ENCODE assay signal across 18 cellular contexts in genomic region chrX:22060952-22061351, GRCh38. TPM values are rescaled to one million over a fixed set of nuclear protein-coding genes. Genes with fewer than 3 reads are reported as not detected.
DNase-seq lines count a peak whose midpoint lies in the region; ATAC-seq and TF ChIP-seq lines count a peak whose summit lies in the region.
"Had no signal": no experiment of that assay in that cellular context is flagged by ENCODE, and none has a peak within 500 bp of the region (broad histone marks: within the 10 kb centered on the region; RNA-seq: fewer than 3 reads in every experiment).

No MANE protein-coding gene starts in this region.

- H3K4me3 Mint-ChIP-seq in T-helper 2 cell treated with Interferon-gamma antibody and Interleukin-4, amounts not matched to agents 5 μg/mL and 100 μg/mL, for 36 hours = no peak overlapping the region
- H3K4me3 Mint-ChIP-seq in Calu3 (ENCODE audit: low read depth, unreplicated experiment) = peak overlapping the region; percentile 1
- peak overlapping the region; percentile 56 for H3K4me3 Mint-ChIP-seq in activated T-helper 17 cell treated with anti-CD3 and anti-CD28 coated beads, Interleukin-2, amount 50 U/mL, for 72 hours
- H3K4me3 Mint-ChIP-seq in endodermal cell = no peak overlapping the region
- no peak overlapping the region for H3K4me3 Mint-ChIP-seq in CD14-positive monocyte
- H3K4me3 Mint-ChIP-seq: CD4-positive, alpha-beta memory T cell had no signal

- peaks cover 18% of the 10 kb centered on the region for H3K4me1 Mint-ChIP-seq in T-helper 2 cell treated with Interferon-gamma antibody and Interleukin-4, amounts not matched to agents 5 μg/mL and 100 μg/mL, for 36 hours (ENCODE audit: low read depth)
- H3K4me1 Mint-ChIP-seq in Calu3 (ENCODE audit: low read depth, unreplicated experiment) (peaks cover 33% of the 10 kb centered on the region), endodermal cell (peaks cover 2% of the 10 kb centered on the region), CD14-positive monocyte (peaks cover 5% of the 10 kb centered on the region)
- peaks cover 12% of the 10 kb centered on the region for H3K4me1 Mint-ChIP-seq in activated T-helper 17 cell treated with anti-CD3 and anti-CD28 coated beads, Interleukin-2, amount 50 U/mL, for 72 hours

- H2AFZ ChIP-seq in hepatocyte = no peak overlapping the region

- BruUV-seq in Calu3 (replicated peaks; lab: Mats Ljungman, UMichigan) = no TSS peak

- no peaks in the 10 kb centered on the region for H3K36me3 Mint-ChIP-seq in T-helper 2 cell treated with Interferon-gamma antibody and Interleukin-4, amounts not matched to agents 5 μg/mL and 100 μg/mL, for 36 hours (ENCODE audit: low read depth)
- H3K36me3 Mint-ChIP-seq in Calu3 (ENCODE audit: insufficient read depth, unreplicated experiment) (no peaks in the 10 kb centered on the region), endodermal cell (ENCODE audit: low read depth) (no peaks in the 10 kb centered on the region), CD14-positive monocyte (no peaks in the 10 kb centered on the region)
- no peaks in the 10 kb centered on the region for H3K36me3 Mint-ChIP-seq in activated T-helper 17 cell treated with anti-CD3 and anti-CD28 coated beads, Interleukin-2, amount 50 U/mL, for 72 hours (ENCODE audit: low read depth)
- H3K36me3 Mint-ChIP-seq: CD4-positive, alpha-beta memory T cell had no signal

- intact Hi-C loops in Calu3 (cut with micrococcal nuclease; ENCODE audit: unreplicated experiment) = no loop called here
- intact Hi-C loops in CD14-positive monocyte (cut with micrococcal nuclease) = no loop called here

- H3K27ac Mint-ChIP-seq in T-helper 2 cell treated with Interferon-gamma antibody and Interleukin-4, amounts not matched to agents 5 μg/mL and 100 μg/mL, for 36 hours = peak overlapping the region; percentile 41
- H3K27ac Mint-ChIP-seq in Calu3 (ENCODE audit: unreplicated experiment) (peak overlapping the region; percentile 45), endodermal cell (no peak overlapping the region), CD14-positive monocyte (no peak overlapping the region)
- H3K27ac Mint-ChIP-seq in activated T-helper 17 cell treated with anti-CD3 and anti-CD28 coated beads, Interleukin-2, amount 50 U/mL, for 72 hours = peak overlapping the region; percentile 83
- H3K27ac Mint-ChIP-seq: CD4-positive, alpha-beta memory T cell had no signal

- H3K9ac ChIP-seq in endodermal cell (ENCODE audit: extremely low read depth, low read length, poor library complexity, severe bottlenecking) = no peak overlapping the region

- H3K9me2 ChIP-seq in hepatocyte (replicated peaks; ENCODE audit: insufficient read depth) = no peaks in the 10 kb centered on the region

- ATAC-seq in activated T-helper 17 cell treated with anti-CD3 and anti-CD28 coated beads, Interleukin-2, amount 50 U/mL, for 72 hours (replicated peaks) = peak; percentile 28
- ATAC-seq in GM19463 (IDR thresholded peaks at IDR 0.05; ENCODE audit: unreplicated experiment) = no peak

- H3K4me2 ChIP-seq in hepatocyte = no peak overlapping the region

- H3K27ac ChIP-seq in hepatocyte (peak overlapping the region; percentile 53), endodermal cell (ENCODE audit: low read depth, low read length) (no peak overlapping the region)
- H3K27ac ChIP-seq: colonic mucosa, neutrophil, SK-N-MC had no signal

- H3K36me3 ChIP-seq in hepatocyte (replicated peaks; ENCODE audit: insufficient read depth, low read depth) = no peaks in the 10 kb centered on the region
- H3K36me3 ChIP-seq in endodermal cell (ENCODE audit: control insufficient read depth, insufficient read depth, low read length) = no peaks in the 10 kb centered on the region
- H3K36me3 ChIP-seq: colonic mucosa, neutrophil had no signal

- no peak overlapping the region for H3K4me3 ChIP-seq in hepatocyte
- no peak overlapping the region for H3K4me3 ChIP-seq in endodermal cell (ENCODE audit: low read length)
- H3K4me3 ChIP-seq: colonic mucosa, mucosa of descending colon, SK-N-MC had no signal

- H4K20me1 ChIP-seq in hepatocyte (ENCODE audit: insufficient read depth, poor library complexity, severe bottlenecking) = no peaks in the 10 kb centered on the region

- no peaks in the 10 kb centered on the region for H3K9me3 Mint-ChIP-seq in T-helper 2 cell treated with Interferon-gamma antibody and Interleukin-4, amounts not matched to agents 5 μg/mL and 100 μg/mL, for 36 hours
- H3K9me3 Mint-ChIP-seq in Calu3 (ENCODE audit: low read depth, unreplicated experiment) = no peaks in the 10 kb centered on the region
- no peaks in the 10 kb centered on the region for H3K9me3 Mint-ChIP-seq in activated T-helper 17 cell treated with anti-CD3 and anti-CD28 coated beads, Interleukin-2, amount 50 U/mL, for 72 hours
- no peaks in the 10 kb centered on the region for H3K9me3 Mint-ChIP-seq in endodermal cell
- peaks cover 0 to 2% (median 0%) of the 10 kb centered on the region in 7 donors for H3K9me3 Mint-ChIP-seq in CD14-positive monocyte
- H3K9me3 Mint-ChIP-seq: CD4-positive, alpha-beta memory T cell had no signal

- no peaks in the 10 kb centered on the region for H3K27me3 Mint-ChIP-seq in T-helper 2 cell treated with Interferon-gamma antibody and Interleukin-4, amounts not matched to agents 5 μg/mL and 100 μg/mL, for 36 hours (ENCODE audit: low read depth)
- no peaks in the 10 kb centered on the region for H3K27me3 Mint-ChIP-seq in Calu3 (ENCODE audit: unreplicated experiment)
- H3K27me3 Mint-ChIP-seq in activated T-helper 17 cell treated with anti-CD3 and anti-CD28 coated beads, Interleukin-2, amount 50 U/mL, for 72 hours = no peaks in the 10 kb centered on the region
- peaks cover 25% of the 10 kb centered on the region for H3K27me3 Mint-ChIP-seq in endodermal cell (ENCODE audit: insufficient read depth)
- peaks cover 0 to 3% (median 0%) of the 10 kb centered on the region in 3 donors for H3K27me3 Mint-ChIP-seq in CD14-positive monocyte (ENCODE audit: low read depth in 3 of 3)

- H3K27me3 ChIP-seq in hepatocyte = no peaks in the 10 kb centered on the region
- peaks cover 5% of the 10 kb centered on the region for H3K27me3 ChIP-seq in endodermal cell (ENCODE audit: control insufficient read depth, insufficient read depth, low read length, poor library complexity, severe bottlenecking)
- H3K27me3 ChIP-seq: colonic mucosa, neutrophil had no signal

- DNase-seq in T-helper 2 cell treated with Interferon-gamma antibody and Interleukin-4, amounts not matched to agents 5 μg/mL and 100 μg/mL, for 36 hours (ENCODE audit: low spot score) = no peak
- DNase-seq in T-helper 2 cell (no peak), Calu3 (no peak), hepatocyte (ENCODE audit: low spot score) (no peak), endodermal cell (no peak), CD14-positive monocyte (ENCODE audit: low spot score) (no peak)
- DNase-seq: 8988T; activated CD4-positive, alpha-beta T cell treated with anti-CD3 and anti-CD28 coated beads for 4 hours; CD4-positive, alpha-beta memory T cell; colonic mucosa; DMS79; mucosa of descending colon; NCI-H146; NCI-H82 had no signal

- no peaks in the 10 kb centered on the region for H3K79me2 ChIP-seq in hepatocyte

- H3K4me1 ChIP-seq in hepatocyte (ENCODE audit: insufficient read depth) (no peaks in the 10 kb centered on the region), endodermal cell (ENCODE audit: control insufficient read depth, insufficient read depth, low read length) (no peaks in the 10 kb centered on the region)
- H3K4me1 ChIP-seq: colonic mucosa had no signal

- CTCF ChIA-PET in Calu3 (lab: Charles Lee) = interaction anchor here (1.0 to 1.5 kb wide), 2 partner anchors 75 to 76 kb away, joined by 4 to 5 read pairs; no protein-coding TSS in a partner anchor

- no peaks in the 10 kb centered on the region for H3K9me3 ChIP-seq in hepatocyte (ENCODE audit: low read depth)
- H3K9me3 ChIP-seq in endodermal cell (ENCODE audit: control insufficient read depth, low read length) = no peaks in the 10 kb centered on the region
- H3K9me3 ChIP-seq: colonic mucosa, mucosa of descending colon, neutrophil had no signal

- TF ChIP-seq CTCF in Calu3 (IDR thresholded peaks at IDR 0.05; ENCODE audit: unreplicated experiment) (no peak), hepatocyte (IDR thresholded peaks at IDR 0.05; ENCODE audit: poor library complexity) (no peak), endodermal cell (conservative IDR thresholded peaks at IDR 0.05) (no peak), CD14-positive monocyte (IDR thresholded peaks at IDR 0.05) (no peak)

- WGBS in hepatocyte (ENCODE audit: low lambda C conversion rate, missing lambda C conversion rate) = 66% methylated on average over 5 of the region's 5 CpGs
- WGBS in endodermal cell (ENCODE audit: insufficient coverage in 1 of 2, insufficient read length in 1 of 2), 2 experiments = 89% methylated on average over 5 of the region's 5 CpGs; no CpG with 5 or more reads in 1 of the 2 experiments

RNA-seq across cellular contexts. Expression of gene PHEX, which starts 28.8 kb away (rescaled TPM):
- total RNA-seq in Calu3 (2022) = 0.57 and 0.66 TPM in 2 replicates
- 1 to 10 TPM in 1 of 2 donors, under 1 TPM in 1; 0.19 to 1.9 TPM for total RNA-seq in activated T-helper 17 cell treated with anti-CD3 and anti-CD28 coated beads, Interleukin-2, amount 50 U/mL, for 72 hours
- 0.27 and 0.84 TPM in 2 replicates for total RNA-seq in hepatocyte
- 0.05 and 0.16 TPM in 2 replicates for polyA plus RNA-seq in hepatocyte
- total RNA-seq in endodermal cell = under 1 TPM; 0.24 to 0.37 TPM
- polyA plus RNA-seq in endodermal cell (2013, experiment 1 of 2) = 0.14 TPM
- polyA plus RNA-seq in endodermal cell (2013, experiment 2 of 2) = 0.12 TPM
- polyA plus RNA-seq in CD14-positive monocyte = not detected

Comparison
In these comparisons a context has a peak if more than half of its experiments do, and no peak if none do; other contexts are left out.
1. H3K27ac Mint-ChIP-seq: peak in T-helper 2 cell treated with Interferon-gamma antibody and Interleukin-4, amounts not matched to agents 5 μg/mL and 100 μg/mL, for 36 hours (single experiment), Calu3 (single experiment) and activated T-helper 17 cell treated with anti-CD3 and anti-CD28 coated beads, Interleukin-2, amount 50 U/mL, for 72 hours (single experiment); none in endodermal cell (single experiment) and CD14-positive monocyte (0 of 7).
2. H3K4me3 Mint-ChIP-seq: peak in Calu3 (single experiment) and activated T-helper 17 cell treated with anti-CD3 and anti-CD28 coated beads, Interleukin-2, amount 50 U/mL, for 72 hours (single experiment); none in T-helper 2 cell treated with Interferon-gamma antibody and Interleukin-4, amounts not matched to agents 5 μg/mL and 100 μg/mL, for 36 hours (single experiment), endodermal cell (single experiment) and CD14-positive monocyte (0 of 2).